Comparison of ENCODE assay signal across 18 cellular contexts in the genomic region with DNA sequence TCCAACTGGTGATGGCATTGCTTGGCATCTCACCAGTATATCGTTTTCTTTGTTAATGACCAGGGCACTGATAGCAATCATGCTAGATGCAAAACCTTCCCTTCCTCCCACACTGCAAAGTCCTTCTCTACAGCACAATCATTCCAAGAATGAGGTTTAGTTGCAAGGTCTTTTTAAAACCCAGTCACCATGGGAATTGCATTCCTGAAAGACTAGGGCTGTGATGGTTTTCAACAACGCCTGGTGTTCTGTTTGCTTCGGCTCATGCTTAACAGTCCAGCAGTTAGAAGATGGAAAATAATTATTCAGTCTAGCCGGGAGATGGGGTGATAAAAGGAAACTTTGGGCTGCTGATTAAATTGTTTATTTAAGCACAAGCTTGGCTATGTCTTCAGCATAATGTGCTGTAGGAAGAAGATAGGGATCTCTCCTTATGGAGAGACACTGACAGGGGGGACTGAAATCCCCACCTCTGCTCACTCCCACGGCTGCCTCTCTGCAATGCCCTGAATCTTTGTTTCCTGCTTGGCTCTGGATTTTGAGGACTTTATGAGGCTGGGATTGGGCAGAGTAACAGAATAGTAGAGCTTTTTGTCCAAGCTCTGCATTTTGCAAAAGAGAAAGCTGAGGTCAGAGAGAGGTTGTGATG.
DNase-seq lines count a peak whose midpoint lies in the region; ATAC-seq, FAIRE-seq and TF ChIP-seq lines count a peak whose summit lies in the region.
"Had no signal": no experiment of that assay in that cellular context is flagged by ENCODE, and none has a peak within 500 bp of the region (broad histone marks: within the 10 kb centered on the region; RNA-seq: fewer than 3 reads in every experiment).

No MANE protein-coding gene starts in this region.

- H3F3A ChIP-seq in GM23338 (replicated peaks; ENCODE audit: low read depth) (no peaks in the 10 kb centered on the region), smooth muscle cell (ENCODE audit: low read depth) (no peaks in the 10 kb centered on the region)

- intact Hi-C loops in left ventricle myocardium superior (cut with micrococcal nuclease), result no loop called here
- intact Hi-C loops in activated T-helper 1 cell treated with anti-CD3 and anti-CD28 coated beads, Interleukin-12 subunit alpha, Interleukin-12 subunit beta, Interleukin-2, Interleukin-4 antibody, amounts not matched to agents 30 ng/mL and 10 ng/mL and 1 ng/mL, durations not matched to agents 14 hours and 24 hours and 36 hours (cut with micrococcal nuclease), result no loop called here

- no peaks in the 10 kb centered on the region for H3K36me3 Mint-ChIP-seq in GM23338 (ENCODE audit: low read depth)
- H3K36me3 Mint-ChIP-seq in astrocyte (ENCODE audit: low read depth, unreplicated experiment), result no peaks in the 10 kb centered on the region
- no peaks in the 10 kb centered on the region for H3K36me3 Mint-ChIP-seq in activated T-helper 1 cell treated with anti-CD3 and anti-CD28 coated beads, Interleukin-12 subunit alpha, Interleukin-12 subunit beta, Interleukin-2, Interleukin-4 antibody, amounts not matched to agents 30 ng/mL and 10 ng/mL and 1 ng/mL, durations not matched to agents 14 hours and 24 hours and 36 hours (ENCODE audit: low read depth)
- H3K36me3 Mint-ChIP-seq: stimulated activated memory B cell treated with anti-CD40 and anti-IgM and Interleukin-4, amounts not matched to agents 10 μg/mL and 1 μg/mL and 100 μg/mL, for 72 hours had no signal

- H3K4me3 Mint-ChIP-seq in GM23338 (no peak overlapping the region), astrocyte (ENCODE audit: unreplicated experiment) (no peak overlapping the region)
- no peak overlapping the region for H3K4me3 Mint-ChIP-seq in activated T-helper 1 cell treated with anti-CD3 and anti-CD28 coated beads, Interleukin-12 subunit alpha, Interleukin-12 subunit beta, Interleukin-2, Interleukin-4 antibody, amounts not matched to agents 30 ng/mL and 10 ng/mL and 1 ng/mL, durations not matched to agents 14 hours and 24 hours and 36 hours
- H3K4me3 Mint-ChIP-seq: stimulated activated memory B cell treated with anti-CD40 and anti-IgM and Interleukin-4, amounts not matched to agents 10 μg/mL and 1 μg/mL and 100 μg/mL, for 72 hours had no signal

- FAIRE-seq in astrocyte (lab: Jason Lieb, UNC), result no peak

- H3K27ac Mint-ChIP-seq in GM23338 (no peak overlapping the region), astrocyte (ENCODE audit: unreplicated experiment) (peak overlapping the region; percentile 63)
- H3K27ac Mint-ChIP-seq in activated T-helper 1 cell treated with anti-CD3 and anti-CD28 coated beads, Interleukin-12 subunit alpha, Interleukin-12 subunit beta, Interleukin-2, Interleukin-4 antibody, amounts not matched to agents 30 ng/mL and 10 ng/mL and 1 ng/mL, durations not matched to agents 14 hours and 24 hours and 36 hours, result no peak overlapping the region
- H3K27ac Mint-ChIP-seq: stimulated activated memory B cell treated with anti-CD40 and anti-IgM and Interleukin-4, amounts not matched to agents 10 μg/mL and 1 μg/mL and 100 μg/mL, for 72 hours had no signal

- H3K27me3 ChIP-seq in GM23338 (ENCODE audit: insufficient read depth), result no peaks in the 10 kb centered on the region
- H3K27me3 ChIP-seq in astrocyte (ENCODE audit: insufficient read depth, low read length), result no peaks in the 10 kb centered on the region
- H3K27me3 ChIP-seq in smooth muscle cell (ENCODE audit: low read depth), result no peaks in the 10 kb centered on the region
- H3K27me3 ChIP-seq: right lobe of liver, vagina had no signal

- H3K4me2 ChIP-seq in GM23338 (no peak overlapping the region), astrocyte (ENCODE audit: low read length) (no peak overlapping the region), smooth muscle cell (peak overlapping the region; percentile 15)

- H3K9me2 ChIP-seq in GM23338 (ENCODE audit: insufficient read depth), result 0 out of 2 replicates have a peak, but pooled peaks cover 3% of the 10 kb centered on the region

- no peak overlapping the region for H3K27ac ChIP-seq in GM23338 (ENCODE audit: low read depth)
- H3K27ac ChIP-seq in astrocyte (ENCODE audit: low read depth, low read length), result no peak overlapping the region
- no peak overlapping the region for H3K27ac ChIP-seq in smooth muscle cell (ENCODE audit: low read depth)
- H3K27ac ChIP-seq: HL-60, right lobe of liver, vagina had no signal

- no peak overlapping the region for H3K9ac ChIP-seq in astrocyte (ENCODE audit: low read length)
- no peak overlapping the region for H3K9ac ChIP-seq in smooth muscle cell (ENCODE audit: low read depth)

- H3K9me3 Mint-ChIP-seq in GM23338 (no peaks in the 10 kb centered on the region), astrocyte (ENCODE audit: unreplicated experiment) (no peaks in the 10 kb centered on the region)
- H3K9me3 Mint-ChIP-seq in activated T-helper 1 cell treated with anti-CD3 and anti-CD28 coated beads, Interleukin-12 subunit alpha, Interleukin-12 subunit beta, Interleukin-2, Interleukin-4 antibody, amounts not matched to agents 30 ng/mL and 10 ng/mL and 1 ng/mL, durations not matched to agents 14 hours and 24 hours and 36 hours, result no peaks in the 10 kb centered on the region
- H3K9me3 Mint-ChIP-seq: stimulated activated memory B cell treated with anti-CD40 and anti-IgM and Interleukin-4, amounts not matched to agents 10 μg/mL and 1 μg/mL and 100 μg/mL, for 72 hours had no signal

- no peak overlapping the region for H2AFZ ChIP-seq in GM23338
- no peak overlapping the region for H2AFZ ChIP-seq in astrocyte (ENCODE audit: low read depth, low read length)
- H2AFZ ChIP-seq in smooth muscle cell (ENCODE audit: low read depth), result no peak overlapping the region

- DNase-seq in GM23338 (ENCODE audit: low spot score) (peak; percentile 0), astrocyte (ENCODE audit: low read depth) (peak; percentile 48), left ventricle myocardium superior (no peak), smooth muscle cell (lab: John Stamatoyannopoulos, UW; ENCODE audit: unreplicated experiment) (no peak), Kasumi-1 (lab: John Stamatoyannopoulos, UW) (no peak), mesenteric fat pad (ENCODE audit: low spot score) (no peak)
- no peak for DNase-seq in activated T-helper 1 cell treated with anti-CD3 and anti-CD28 coated beads, Interleukin-12 subunit alpha, Interleukin-12 subunit beta, Interleukin-2, Interleukin-4 antibody, amounts not matched to agents 30 ng/mL and 10 ng/mL and 1 ng/mL, durations not matched to agents 14 hours and 24 hours and 36 hours (ENCODE audit: low spot score)
- DNase-seq: activated CD4-positive, alpha-beta T cell treated with anti-CD3 and anti-CD28 coated beads, Interleukin-2, amount 50 U/mL, for 1 hour; C1 segment of cervical spinal cord; Karpas-422; kidney glomerular epithelial cell; NCI-H1930; NCI-H69; right lobe of liver had no signal

- H3K4me3 ChIP-seq in GM23338 (no peak overlapping the region), astrocyte (ENCODE audit: insufficient read depth, low read depth, low read length) (no peak overlapping the region), smooth muscle cell (no peak overlapping the region)
- H3K4me3 ChIP-seq: right lobe of liver, vagina had no signal

- H3K4me1 Mint-ChIP-seq in GM23338 (peaks cover 4% of the 10 kb centered on the region), astrocyte (ENCODE audit: low read depth, unreplicated experiment) (peaks cover 14% of the 10 kb centered on the region)
- no peaks in the 10 kb centered on the region for H3K4me1 Mint-ChIP-seq in activated T-helper 1 cell treated with anti-CD3 and anti-CD28 coated beads, Interleukin-12 subunit alpha, Interleukin-12 subunit beta, Interleukin-2, Interleukin-4 antibody, amounts not matched to agents 30 ng/mL and 10 ng/mL and 1 ng/mL, durations not matched to agents 14 hours and 24 hours and 36 hours (ENCODE audit: low read depth)

- no peaks in the 10 kb centered on the region for H3K36me3 ChIP-seq in GM23338 (ENCODE audit: insufficient read depth)
- no peaks in the 10 kb centered on the region for H3K36me3 ChIP-seq in astrocyte (ENCODE audit: insufficient read depth, low read length)
- H3K36me3 ChIP-seq in smooth muscle cell (ENCODE audit: low read depth), result no peaks in the 10 kb centered on the region
- H3K36me3 ChIP-seq: right lobe of liver, vagina had no signal

- H3K79me2 ChIP-seq in GM23338 (replicated peaks; ENCODE audit: insufficient read depth) (no peaks in the 10 kb centered on the region), astrocyte (ENCODE audit: insufficient read depth, low read length) (no peaks in the 10 kb centered on the region), smooth muscle cell (ENCODE audit: low read depth) (no peaks in the 10 kb centered on the region)

- H4K20me1 ChIP-seq in GM23338 (replicated peaks; ENCODE audit: insufficient read depth) (no peaks in the 10 kb centered on the region), astrocyte (ENCODE audit: insufficient read depth, low read length) (no peaks in the 10 kb centered on the region), smooth muscle cell (ENCODE audit: low read depth) (no peaks in the 10 kb centered on the region)

- TF ChIP-seq CTCF in GM23338 (conservative IDR thresholded peaks at IDR 0.05; ENCODE audit: low read depth in 2 of 2) (no peak), astrocyte (IDR thresholded peaks at IDR 0.05; ENCODE audit: insufficient read depth, low read depth, low read length) (no peak), smooth muscle cell (IDR thresholded peaks at IDR 0.05; ENCODE audit: borderline replicate concordance, insufficient read depth, poor library complexity, severe bottlenecking) (no peak)

- no peaks in the 10 kb centered on the region for H3K4me1 ChIP-seq in GM23338 (ENCODE audit: insufficient read depth)
- H3K4me1 ChIP-seq in astrocyte (ENCODE audit: insufficient read depth, low read length), result no peaks in the 10 kb centered on the region
- H3K4me1 ChIP-seq in smooth muscle cell (ENCODE audit: low read depth), result peaks cover 6% of the 10 kb centered on the region
- H3K4me1 ChIP-seq: vagina had no signal

- 33% methylated on average over 5 of the region's 5 CpGs for WGBS in smooth muscle cell (ENCODE audit: low lambda C conversion rate)

- H3K9me3 ChIP-seq in astrocyte (ENCODE audit: insufficient read depth, low read depth, low read length) (no peaks in the 10 kb centered on the region), smooth muscle cell (replicated peaks; ENCODE audit: low read depth) (no peaks in the 10 kb centered on the region)
- H3K9me3 ChIP-seq: right lobe of liver, vagina had no signal

- ATAC-seq in GM23338, result no peak
- ATAC-seq in left ventricle myocardium superior, result peak; percentile 66
- ATAC-seq in GM21360 (IDR thresholded peaks at IDR 0.05; ENCODE audit: unreplicated experiment), result no peak
- ATAC-seq: right lobe of liver; stimulated activated memory B cell treated with anti-CD40 and anti-IgM and Interleukin-4, amounts not matched to agents 10 μg/mL and 1 μg/mL and 100 μg/mL, for 72 hours had no signal

- H3K27me3 Mint-ChIP-seq in GM23338 (ENCODE audit: insufficient read depth, low read depth, poor library complexity) (no peaks in the 10 kb centered on the region), astrocyte (ENCODE audit: low read depth, unreplicated experiment) (peaks cover 9% of the 10 kb centered on the region)
- peaks cover 2% of the 10 kb centered on the region for H3K27me3 Mint-ChIP-seq in activated T-helper 1 cell treated with anti-CD3 and anti-CD28 coated beads, Interleukin-12 subunit alpha, Interleukin-12 subunit beta, Interleukin-2, Interleukin-4 antibody, amounts not matched to agents 30 ng/mL and 10 ng/mL and 1 ng/mL, durations not matched to agents 14 hours and 24 hours and 36 hours (ENCODE audit: insufficient read depth)
- H3K27me3 Mint-ChIP-seq: stimulated activated memory B cell treated with anti-CD40 and anti-IgM and Interleukin-4, amounts not matched to agents 10 μg/mL and 1 μg/mL and 100 μg/mL, for 72 hours had no signal

Comparison
In these comparisons a context has a peak if more than half of its experiments do, and no peak if none do; other contexts are left out.
1. DNase-seq: peak in GM23338 (single experiment) and astrocyte (single experiment); none in left ventricle myocardium superior (single experiment), smooth muscle cell (single experiment), Kasumi-1 (0 of 2), mesenteric fat pad (single experiment) and activated T-helper 1 cell treated with anti-CD3 and anti-CD28 coated beads, Interleukin-12 subunit alpha, Interleukin-12 subunit beta, Interleukin-2, Interleukin-4 antibody, amounts not matched to agents 30 ng/mL and 10 ng/mL and 1 ng/mL, durations not matched to agents 14 hours and 24 hours and 36 hours (single experiment).